In the genomic region with DNA sequence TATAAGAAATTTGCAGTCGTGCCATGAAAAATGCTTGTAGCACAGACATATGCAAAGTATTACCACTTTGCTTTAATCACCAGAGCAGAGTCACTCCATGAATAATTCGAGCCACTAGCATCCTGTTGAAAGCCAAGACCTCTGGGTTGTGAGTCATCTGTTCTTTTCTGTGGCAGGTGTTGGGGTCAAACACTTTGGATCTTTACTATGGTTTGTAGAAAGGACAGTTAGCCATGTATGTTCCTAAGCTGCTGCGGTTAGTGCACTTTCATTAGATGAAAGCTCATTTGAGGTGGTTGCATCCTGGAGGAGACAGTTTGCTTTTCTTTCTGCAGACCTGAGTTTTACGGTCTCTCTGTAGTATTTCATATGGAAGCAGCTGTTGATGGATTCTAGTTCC, we compare ENCODE assay signal across 17 cellular contexts.
DNase-seq lines count a peak whose midpoint lies in the region; ATAC-seq, FAIRE-seq and TF ChIP-seq lines count a peak whose summit lies in the region.
"Had no signal": no experiment of that assay in that cellular context is flagged by ENCODE, and none has a peak within 500 bp of the region (broad histone marks: within the 10 kb centered on the region; RNA-seq: fewer than 3 reads in every experiment).

No MANE protein-coding gene starts in this region.

- H3K9me3 Mint-ChIP-seq in stimulated activated naive CD8-positive, alpha-beta T cell treated with anti-CD3 and anti-CD28 coated beads, Interleukin-15, amount 100 ng/mL, for 72 hours, result no peaks in the 10 kb centered on the region

- H3K4me3 Mint-ChIP-seq in stimulated activated naive CD8-positive, alpha-beta T cell treated with anti-CD3 and anti-CD28 coated beads, Interleukin-15, amount 100 ng/mL, for 72 hours, result no peak overlapping the region

- H3K27me3 Mint-ChIP-seq in stimulated activated naive CD8-positive, alpha-beta T cell treated with anti-CD3 and anti-CD28 coated beads, Interleukin-15, amount 100 ng/mL, for 72 hours, result no peaks in the 10 kb centered on the region

- peak; percentile 43 for ATAC-seq in stimulated activated naive CD8-positive, alpha-beta T cell treated with anti-CD3 and anti-CD28 coated beads, Interleukin-15, Interleukin-2, amounts not matched to agents 100 U/mL and 50 U/mL, for 24 hours
- ATAC-seq in stimulated activated naive CD8-positive, alpha-beta T cell treated with anti-CD3 and anti-CD28 coated beads, Interleukin-15, amount 100 ng/mL, for 72 hours, result no peak
- no peak for ATAC-seq in GM21381 (IDR thresholded peaks at IDR 0.05; ENCODE audit: unreplicated experiment)
- ATAC-seq: left ventricle myocardium superior had no signal

- H3K4me1 Mint-ChIP-seq in stimulated activated naive CD8-positive, alpha-beta T cell treated with anti-CD3 and anti-CD28 coated beads, Interleukin-15, amount 100 ng/mL, for 72 hours, result no peaks in the 10 kb centered on the region

- no peak overlapping the region for H3K27ac Mint-ChIP-seq in stimulated activated naive CD8-positive, alpha-beta T cell treated with anti-CD3 and anti-CD28 coated beads, Interleukin-15, amount 100 ng/mL, for 72 hours

- no peak for FAIRE-seq in urothelium cell line (lab: Jason Lieb, UNC)

- H3K4me3 ChIP-seq in foreskin fibroblast (ENCODE audit: low read depth in 1 of 2, low read length in 2 of 2), result no peak overlapping the region
- H3K4me3 ChIP-seq: suprapubic skin had no signal

- DNase-seq in stimulated activated naive CD8-positive, alpha-beta T cell treated with anti-CD3 and anti-CD28 coated beads, Interleukin-15, Interleukin-2, amounts not matched to agents 100 U/mL and 50 U/mL, for 24 hours, result no peak
- DNase-seq in stimulated activated naive CD8-positive, alpha-beta T cell treated with anti-CD3 and anti-CD28 coated beads, Interleukin-15, amount 100 ng/mL, for 72 hours, result no peak
- DNase-seq in NCI-H2196 treated with DMSO at 0.1 percent for 48 hours (lab: John Stamatoyannopoulos, UW; ENCODE audit: unreplicated experiment) (peak; percentile 19), foreskin fibroblast (peak; percentile 23 to 57), urothelium cell line (ENCODE audit: low spot score) (peak; percentile 10), germinal center (ENCODE audit: low spot score) (no peak)
- no peak for DNase-seq in stimulated activated CD4-positive, alpha-beta T cell treated with anti-CD3 and anti-CD28 coated beads, Interleukin-4, amount 100 ng/mL, for 24 hours
- DNase-seq: C1 segment of cervical spinal cord; erythroblast; left ventricle myocardium superior; NCI-H1436; NCI-H2227 treated with DMSO at 0.1 percent for 48 hours; NK-92 treated with Interleukin-12 subunit alpha and Interleukin-12 subunit beta, amount 100 ng/mL, for 24 hours; RPMI8226; stimulated activated CD4-positive, alpha-beta T cell treated with anti-CD3 and anti-CD28 coated beads, Interleukin-12 subunit alpha, Interleukin-12 subunit beta, amount 100 ng/mL, for 4 hours had no signal

- no peak for TF ChIP-seq CTCF in foreskin fibroblast (IDR thresholded peaks at IDR 0.05; ENCODE audit: low read depth, low read length)

Comparison
In these comparisons a context has a peak if more than half of its experiments do, and no peak if none do; other contexts are left out.
1. DNase-seq: peak in NCI-H2196 treated with DMSO at 0.1 percent for 48 hours (single experiment), foreskin fibroblast (2 of 2) and urothelium cell line (single experiment); none in stimulated activated naive CD8-positive, alpha-beta T cell treated with anti-CD3 and anti-CD28 coated beads, Interleukin-15, Interleukin-2, amounts not matched to agents 100 U/mL and 50 U/mL, for 24 hours (single experiment), stimulated activated naive CD8-positive, alpha-beta T cell treated with anti-CD3 and anti-CD28 coated beads, Interleukin-15, amount 100 ng/mL, for 72 hours (0 of 2), germinal center (single experiment) and stimulated activated CD4-positive, alpha-beta T cell treated with anti-CD3 and anti-CD28 coated beads, Interleukin-4, amount 100 ng/mL, for 24 hours (single experiment).